Comparison of ENCODE assay signal across 17 cellular contexts in genomic region chr11:69086152-69086551, GRCh38. TPM values are rescaled to one million over a fixed set of nuclear protein-coding genes. Genes with fewer than 3 reads are reported as not detected.
DNase-seq lines count a peak whose midpoint lies in the region; ATAC-seq, FAIRE-seq and TF ChIP-seq lines count a peak whose summit lies in the region.
"Had no signal": no experiment of that assay in that cellular context is flagged by ENCODE, and none has a peak within 500 bp of the region (broad histone marks: within the 10 kb centered on the region; RNA-seq: fewer than 3 reads in every experiment).

No MANE protein-coding gene starts in this region.

- no peak overlapping the region for H4K8ac ChIP-seq in mesendoderm (ENCODE audit: low read depth, low read length)

- no peak overlapping the region for H3K27ac Mint-ChIP-seq in chondrocyte (ENCODE audit: unreplicated experiment)
- H3K27ac Mint-ChIP-seq in CD8-positive, alpha-beta memory T cell, result peak overlapping the region in 2 of 8 donors; percentile 63 to 68
- H3K27ac Mint-ChIP-seq: nephron had no signal

- no peaks in the 10 kb centered on the region for H3K9me3 Mint-ChIP-seq in chondrocyte (ENCODE audit: low read depth)
- H3K9me3 Mint-ChIP-seq in CD8-positive, alpha-beta memory T cell, result no peaks in the 10 kb centered on the region
- H3K9me3 Mint-ChIP-seq: nephron had no signal

- no peak overlapping the region for H2BK120ac ChIP-seq in mesendoderm (ENCODE audit: low read depth, low read length)

- intact Hi-C loops in Right ventricle myocardium inferior (cut with DNase I) (loop anchor here (5.0 kb wide), 1 partner anchor 34 kb away; no protein-coding TSS in a partner anchor), tibial artery (cut with DNase I; ENCODE audit: low total_unique reads) (loop anchor here (5.0 to 10.0 kb wide), 2 partner anchors 79 to 181 kb away; partner anchors contain the start of genes IGHMBP2 and MRPL21)

- POLR2A ChIA-PET in CD8-positive, alpha-beta memory T cell (lab: Charles Lee), result no interaction called here

- no peak overlapping the region for H3K56ac ChIP-seq in mesendoderm (ENCODE audit: low read length)

- no peak for ATAC-seq in Right ventricle myocardium inferior

- H3K4ac ChIP-seq in mesendoderm (ENCODE audit: low read depth, low read length), result no peak overlapping the region

- H3K4me3 ChIP-seq in cardiac muscle cell (no peak overlapping the region), mesendoderm (ENCODE audit: low read length) (no peak overlapping the region), tibial artery (no peak overlapping the region)
- H3K4me3 ChIP-seq in CD8-positive, alpha-beta memory T cell (ENCODE audit: low read length), result no peak overlapping the region
- H3K4me3 ChIP-seq: colonic mucosa, spleen had no signal

- no peak overlapping the region for H4K5ac ChIP-seq in mesendoderm (ENCODE audit: low read length)

- H3K4me3 Mint-ChIP-seq in chondrocyte (ENCODE audit: unreplicated experiment), result no peak overlapping the region
- H3K4me3 Mint-ChIP-seq in CD8-positive, alpha-beta memory T cell, result no peak overlapping the region
- H3K4me3 Mint-ChIP-seq: nephron had no signal

- no peak overlapping the region for H2AK5ac ChIP-seq in mesendoderm (ENCODE audit: low read length)

- H3K27me3 ChIP-seq in cardiac muscle cell (no peaks in the 10 kb centered on the region), mesendoderm (ENCODE audit: insufficient read depth, low read length, poor library complexity) (no peaks in the 10 kb centered on the region), tibial artery (no peaks in the 10 kb centered on the region)
- no peaks in the 10 kb centered on the region for H3K27me3 ChIP-seq in CD8-positive, alpha-beta memory T cell (ENCODE audit: insufficient read depth, low read length, poor library complexity, severe bottlenecking)
- H3K27me3 ChIP-seq: colonic mucosa, spleen had no signal

- no peaks in the 10 kb centered on the region for H3K79me2 ChIP-seq in mesendoderm (ENCODE audit: control insufficient read depth, insufficient read depth, low read length)

- FAIRE-seq in urothelium cell line (lab: Jason Lieb, UNC), result no peak
- FAIRE-seq: keratinocyte had no signal

- H3K36me3 ChIP-seq in cardiac muscle cell (peaks cover 14% of the 10 kb centered on the region), mesendoderm (ENCODE audit: control insufficient read depth, insufficient read depth, low read length) (peaks cover 6% of the 10 kb centered on the region), tibial artery (peaks cover 5 to 86% (median 65%) of the 10 kb centered on the region in 3 donors)
- no peaks in the 10 kb centered on the region for H3K36me3 ChIP-seq in CD8-positive, alpha-beta memory T cell (ENCODE audit: insufficient read depth, low read length)
- H3K36me3 ChIP-seq: colonic mucosa had no signal

- H3K9ac ChIP-seq in mesendoderm (ENCODE audit: low read length), result no peak overlapping the region

- DNase-seq in cardiac muscle cell (ENCODE audit: low read depth in 1 of 2, low spot score in 1 of 2) (no peak), Right ventricle myocardium inferior (ENCODE audit: missing footprints) (no peak), chondrocyte (ENCODE audit: low spot score) (no peak), mesendoderm (peak; percentile 45), tibial artery (no peak), urothelium cell line (ENCODE audit: low spot score) (no peak), GM10266 (ENCODE audit: extremely low spot score) (no peak)
- no peak for DNase-seq in CD8-positive, alpha-beta memory T cell
- DNase-seq: activated naive CD4-positive, alpha-beta T cell treated with anti-CD3 and anti-CD28 coated beads, Interleukin-2, amount 50 U/mL, for 16 hours; colonic mucosa; DMS79; foreskin melanocyte; NCI-H1417; NCI-H510A treated with DMSO at 0.1 percent for 48 hours; spleen had no signal

- TF ChIP-seq CTCF in cardiac muscle cell (IDR thresholded peaks at IDR 0.05; ENCODE audit: low read depth, low read length) (peak; percentile 11), chondrocyte (IDR thresholded peaks at IDR 0.05) (peak; percentile 47), tibial artery (IDR thresholded peaks at IDR 0.05) (peak in 1 of 2 experiments; percentile 12), GM10266 (IDR thresholded peaks at IDR 0.05; ENCODE audit: control insufficient read depth, insufficient read depth, low read depth, missing control alignments) (no peak)

- no peak overlapping the region for H2BK5ac ChIP-seq in mesendoderm (ENCODE audit: low read length)

- WGBS in mesendoderm (ENCODE audit: extremely low coverage, insufficient coverage, low lambda C conversion rate), result no CpG with 5 or more reads among the region's 14 CpGs

- no peak overlapping the region for H3K18ac ChIP-seq in mesendoderm (ENCODE audit: low read length)

- no peak overlapping the region for H2BK15ac ChIP-seq in mesendoderm (replicated peaks; ENCODE audit: low read depth)

- peak overlapping the region; percentile 62 for H3K27ac ChIP-seq in cardiac muscle cell
- no peak overlapping the region for H3K27ac ChIP-seq in mesendoderm (ENCODE audit: low read depth, low read length)
- peak overlapping the region; percentile 41 to 45 for H3K27ac ChIP-seq in tibial artery
- H3K27ac ChIP-seq in CD8-positive, alpha-beta memory T cell (ENCODE audit: low read depth, low read length), result no peak overlapping the region
- H3K27ac ChIP-seq: colonic mucosa, spleen had no signal

- H3K23ac ChIP-seq in mesendoderm (ENCODE audit: low read length), result no peak overlapping the region

- peaks cover 11% of the 10 kb centered on the region for H3K4me1 Mint-ChIP-seq in chondrocyte (ENCODE audit: low read depth)
- H3K4me1 Mint-ChIP-seq in CD8-positive, alpha-beta memory T cell, result peaks cover 2 to 10% (median 5%) of the 10 kb centered on the region in 3 donors

- H3K4me1 ChIP-seq in cardiac muscle cell (ENCODE audit: low read depth) (peaks cover 8% of the 10 kb centered on the region), mesendoderm (ENCODE audit: control insufficient read depth, low read depth, low read length) (no peaks in the 10 kb centered on the region), tibial artery (peaks cover 0 to 8% (median 3%) of the 10 kb centered on the region in 4 donors)
- no peaks in the 10 kb centered on the region for H3K4me1 ChIP-seq in CD8-positive, alpha-beta memory T cell (ENCODE audit: insufficient read depth, low read length)
- H3K4me1 ChIP-seq: colonic mucosa had no signal

- no peaks in the 10 kb centered on the region for H3K27me3 Mint-ChIP-seq in chondrocyte (ENCODE audit: low read depth)
- no peaks in the 10 kb centered on the region for H3K27me3 Mint-ChIP-seq in CD8-positive, alpha-beta memory T cell

- CTCF ChIA-PET in CD8-positive, alpha-beta memory T cell (lab: Charles Lee), result no interaction called here

- H3K79me1 ChIP-seq in mesendoderm (ENCODE audit: low read length), result peaks cover 4% of the 10 kb centered on the region

- H3K9me3 ChIP-seq in cardiac muscle cell (ENCODE audit: low read depth) (no peaks in the 10 kb centered on the region), tibial artery (no peaks in the 10 kb centered on the region)
- H3K9me3 ChIP-seq in CD8-positive, alpha-beta memory T cell (ENCODE audit: low read length), result no peaks in the 10 kb centered on the region
- H3K9me3 ChIP-seq: colonic mucosa, spleen had no signal

- H3K36me3 Mint-ChIP-seq in chondrocyte (ENCODE audit: low read depth), result no peaks in the 10 kb centered on the region
- H3K36me3 Mint-ChIP-seq in CD8-positive, alpha-beta memory T cell, result peaks cover 3 to 52% (median 7%) of the 10 kb centered on the region in 3 donors

- no peak overlapping the region for H3K4me2 ChIP-seq in mesendoderm (ENCODE audit: low read length)

RNA-seq across cellular contexts. Expression of gene TPCN2, which starts 37.4 kb away (rescaled TPM):
- total RNA-seq in cardiac muscle cell (25.5 and 39.4 TPM in 2 replicates), Right ventricle myocardium inferior (9.1 TPM), chondrocyte (12.3 to 18.1 TPM (median 12.6 TPM) in 3 replicates)
- polyA plus RNA-seq in cardiac muscle cell, result 42.2 and 50.1 TPM in 2 replicates
- 10.7 TPM for polyA plus RNA-seq in mesendoderm (2013, experiment 1 of 2)
- polyA plus RNA-seq in mesendoderm (2013, experiment 2 of 2), result 11.4 TPM
- 10 to 100 TPM; 12.3 to 12.9 TPM for total RNA-seq in CD8-positive, alpha-beta memory T cell
- polyA plus RNA-seq in CD8-positive, alpha-beta memory T cell, result 4.0 TPM

Comparison
In these comparisons a context has a peak if more than half of its experiments do, and no peak if none do; other contexts are left out.
1. H3K27ac ChIP-seq: peak in cardiac muscle cell (single experiment) and tibial artery (2 of 2); none in mesendoderm (single experiment) and CD8-positive, alpha-beta memory T cell (single experiment).